Comparison of ENCODE assay signal across 17 cellular contexts in the genomic region with DNA sequence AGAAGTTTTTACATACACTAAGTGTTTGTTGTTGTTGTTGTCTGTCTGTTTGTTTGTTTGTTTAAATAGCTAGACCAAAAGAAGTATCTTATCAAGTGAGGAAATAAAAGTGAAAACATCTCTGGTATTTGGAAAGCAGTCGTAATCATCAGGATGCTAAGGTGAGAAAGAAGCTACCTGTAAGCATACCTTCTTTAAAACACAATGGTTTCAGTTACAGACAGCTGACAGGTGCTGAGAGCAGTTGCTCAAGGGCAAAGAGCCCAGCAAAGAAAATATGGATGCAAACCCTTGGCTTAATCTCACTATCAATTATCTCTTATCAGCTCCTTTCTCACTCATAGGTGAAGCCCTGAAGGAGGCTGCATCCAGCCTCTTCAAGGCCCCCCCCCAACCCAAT. TPM values are rescaled to one million over a fixed set of nuclear protein-coding genes. Genes with fewer than 3 reads are reported as not detected.
DNase-seq lines count a peak whose midpoint lies in the region; ATAC-seq and TF ChIP-seq lines count a peak whose summit lies in the region.
"Had no signal": no experiment of that assay in that cellular context is flagged by ENCODE, and none has a peak within 500 bp of the region (broad histone marks: within the 10 kb centered on the region; RNA-seq: fewer than 3 reads in every experiment).

No MANE protein-coding gene starts in this region.

- H2BK15ac ChIP-seq in mesendoderm (replicated peaks; ENCODE audit: low read depth): no peak overlapping the region

- BruUV-seq in OCI-LY7 (replicated peaks; lab: Mats Ljungman, UMichigan): no TSS peak

- peak overlapping the region; percentile 33 for H3K27ac Mint-ChIP-seq in dendritic cell treated with granulocyte-macrophage colony-stimulating factor and Interleukin-4, amounts not matched to agents 40 ng/mL and 50 ng/mL, for 4 days
- H3K27ac Mint-ChIP-seq: CD4-positive, alpha-beta memory T cell; HFFc6 had no signal

- no peak overlapping the region for H3K23ac ChIP-seq in mesendoderm (ENCODE audit: low read length)

- H2BK120ac ChIP-seq in mesendoderm (ENCODE audit: low read depth, low read length): no peak overlapping the region

- H3K18ac ChIP-seq in mesendoderm (ENCODE audit: low read length): no peak overlapping the region

- WGBS in mesendoderm (ENCODE audit: extremely low coverage, insufficient coverage, low lambda C conversion rate): no CpG with 5 or more reads among the region's 1 CpG

- H4K8ac ChIP-seq in mesendoderm (ENCODE audit: low read depth, low read length): no peak overlapping the region

- no peak overlapping the region for H3K4me3 Mint-ChIP-seq in dendritic cell treated with granulocyte-macrophage colony-stimulating factor and Interleukin-4, amounts not matched to agents 40 ng/mL and 50 ng/mL, for 4 days
- H3K4me3 Mint-ChIP-seq: CD4-positive, alpha-beta memory T cell; HFFc6 had no signal

- no peaks in the 10 kb centered on the region for H3K27me3 ChIP-seq in MM.1S (replicated peaks; ENCODE audit: insufficient read depth, low read length)
- no peaks in the 10 kb centered on the region for H3K27me3 ChIP-seq in mesendoderm (ENCODE audit: insufficient read depth, low read length, poor library complexity)

- no peaks in the 10 kb centered on the region for H3K9me3 ChIP-seq in MM.1S (replicated peaks; ENCODE audit: insufficient read depth, low read length)
- H3K9me3 ChIP-seq in OCI-LY7 (ENCODE audit: low read length): no peaks in the 10 kb centered on the region
- H3K9me3 ChIP-seq: HAP-1 had no signal

- H3K4me2 ChIP-seq in MM.1S (ENCODE audit: low read depth, low read length) (peak overlapping the region; percentile 20; the same call in 1 of the 2 replicates), OCI-LY7 (ENCODE audit: low read length) (0 out of 2 replicates have a peak overlapping the region, but pooled peaks have one; percentile 6), mesendoderm (ENCODE audit: low read length) (no peak overlapping the region)

- 0 out of 2 replicates have a peak overlapping the region, but pooled peaks have one; percentile 11 for H3K4me3 ChIP-seq in MM.1S (ENCODE audit: low read length)
- H3K4me3 ChIP-seq in OCI-LY7 (ENCODE audit: low read depth, low read length, poor library complexity, severe bottlenecking): no peak overlapping the region
- H3K4me3 ChIP-seq in mesendoderm (ENCODE audit: low read length): no peak overlapping the region
- H3K4me3 ChIP-seq: GM12878, HAP-1 had no signal

- no peak overlapping the region for H2AK5ac ChIP-seq in mesendoderm (ENCODE audit: low read length)

- peak; percentile 53 for DNase-seq in MM.1S
- DNase-seq in OCI-LY7 (ENCODE audit: low spot score): no peak
- DNase-seq in mesendoderm: peak; percentile 56
- DNase-seq in NCI-H510A treated with DMSO at 0.1 percent for 48 hours (lab: John Stamatoyannopoulos, UW): no peak
- no peak for DNase-seq in sciatic nerve (ENCODE audit: low spot score)
- no peak for DNase-seq in DMS53 (lab: John Stamatoyannopoulos, UW)
- DNase-seq: C1 segment of cervical spinal cord; Calu3; CD4-positive, alpha-beta memory T cell; COR-L47; GDM1; GOT3 had no signal

- CTCF ChIA-PET in OCI-LY7 (lab: Charles Lee; ENCODE audit: unreplicated experiment): no interaction called here

- intact Hi-C loops in OCI-LY7 (cut with micrococcal nuclease; ENCODE audit: unreplicated experiment): no loop called here
- intact Hi-C loops in dendritic cell treated with granulocyte-macrophage colony-stimulating factor and Interleukin-4, amounts not matched to agents 40 ng/mL and 50 ng/mL, for 4 days (cut with micrococcal nuclease): loop anchor here (10.0 kb wide), 1 partner anchor 56 kb away; no protein-coding TSS in a partner anchor
- intact Hi-C loops in sciatic nerve (cut with DNase I): no loop called here

- POLR2A ChIA-PET in OCI-LY7 (lab: Charles Lee): interaction anchor here (0.6 to 4.9 kb wide), 20 partner anchors 9 to 129 kb away, joined by 3 to 24 read pairs (median 4); no protein-coding TSS in a partner anchor

- H3K9me2 ChIP-seq in MM.1S (replicated peaks; ENCODE audit: insufficient read depth, low read length): no peaks in the 10 kb centered on the region
- H3K9me2 ChIP-seq in OCI-LY7 (ENCODE audit: insufficient read depth, low read length): no peaks in the 10 kb centered on the region

- H2BK5ac ChIP-seq in mesendoderm (ENCODE audit: low read length): no peak overlapping the region

- peaks cover 17% of the 10 kb centered on the region for H3K4me1 Mint-ChIP-seq in dendritic cell treated with granulocyte-macrophage colony-stimulating factor and Interleukin-4, amounts not matched to agents 40 ng/mL and 50 ng/mL, for 4 days (ENCODE audit: low read depth)

- H4K20me1 ChIP-seq in MM.1S (ENCODE audit: insufficient read depth, low read length): no peaks in the 10 kb centered on the region
- H4K20me1 ChIP-seq in OCI-LY7 (ENCODE audit: insufficient read depth, low read length): no peaks in the 10 kb centered on the region

- H3K36me3 Mint-ChIP-seq in dendritic cell treated with granulocyte-macrophage colony-stimulating factor and Interleukin-4, amounts not matched to agents 40 ng/mL and 50 ng/mL, for 4 days (ENCODE audit: low read depth): no peaks in the 10 kb centered on the region
- H3K36me3 Mint-ChIP-seq: CD4-positive, alpha-beta memory T cell had no signal

- H2AFZ ChIP-seq in MM.1S (ENCODE audit: low read length) (0 out of 2 replicates have a peak overlapping the region, but pooled peaks have one; percentile 0), OCI-LY7 (ENCODE audit: low read length) (no peak overlapping the region; the same call in 1 of the 2 replicates)

- H3K9me3 Mint-ChIP-seq in dendritic cell treated with granulocyte-macrophage colony-stimulating factor and Interleukin-4, amounts not matched to agents 40 ng/mL and 50 ng/mL, for 4 days: no peaks in the 10 kb centered on the region
- H3K9me3 Mint-ChIP-seq: HFFc6 had no signal

- H4K5ac ChIP-seq in mesendoderm (ENCODE audit: low read length): no peak overlapping the region

- peaks cover 5% of the 10 kb centered on the region; the same call in 1 of the 2 replicates for H3F3A ChIP-seq in MM.1S (ENCODE audit: insufficient read depth, low read length)

- no peaks in the 10 kb centered on the region for H3K79me2 ChIP-seq in MM.1S (ENCODE audit: low read length)
- H3K79me2 ChIP-seq in OCI-LY7 (ENCODE audit: insufficient read depth, low read depth, low read length): no peaks in the 10 kb centered on the region
- no peaks in the 10 kb centered on the region for H3K79me2 ChIP-seq in mesendoderm (ENCODE audit: control insufficient read depth, insufficient read depth, low read length)

- H3K79me1 ChIP-seq in mesendoderm (ENCODE audit: low read length): no peaks in the 10 kb centered on the region

- no peak for TF ChIP-seq CTCF in MM.1S (IDR thresholded peaks at IDR 0.05; ENCODE audit: low read length)
- TF ChIP-seq CTCF in OCI-LY7 (conservative IDR thresholded peaks at IDR 0.05; ENCODE audit: low read length): no peak

- H3K36me3 ChIP-seq in MM.1S (replicated peaks; ENCODE audit: insufficient read depth, low read length) (no peaks in the 10 kb centered on the region), OCI-LY7 (ENCODE audit: insufficient read depth, low read length) (no peaks in the 10 kb centered on the region), mesendoderm (ENCODE audit: control insufficient read depth, insufficient read depth, low read length) (no peaks in the 10 kb centered on the region)
- H3K36me3 ChIP-seq: HAP-1 had no signal

- H3K27ac ChIP-seq in MM.1S (ENCODE audit: low read length) (no peak overlapping the region; the same call in 1 of the 2 replicates), OCI-LY7 (ENCODE audit: low read depth, low read length, poor library complexity, severe bottlenecking) (no peak overlapping the region), mesendoderm (ENCODE audit: low read depth, low read length) (no peak overlapping the region)

- peaks cover 17% of the 10 kb centered on the region for H3K4me1 ChIP-seq in MM.1S (ENCODE audit: low read length)
- peaks cover 15% of the 10 kb centered on the region for H3K4me1 ChIP-seq in OCI-LY7 (ENCODE audit: insufficient read depth, low read length, poor library complexity, severe bottlenecking)
- H3K4me1 ChIP-seq in mesendoderm (ENCODE audit: control insufficient read depth, low read depth, low read length): peaks cover 4% of the 10 kb centered on the region
- H3K4me1 ChIP-seq: HAP-1 had no signal

- no peak overlapping the region for H3K56ac ChIP-seq in mesendoderm (ENCODE audit: low read length)

- no peak for ATAC-seq in HG02852 (IDR thresholded peaks at IDR 0.05; ENCODE audit: unreplicated experiment)
- no peak for ATAC-seq in sciatic nerve

- no peak overlapping the region for H3K4ac ChIP-seq in mesendoderm (ENCODE audit: low read depth, low read length)

- H3K27me3 Mint-ChIP-seq in dendritic cell treated with granulocyte-macrophage colony-stimulating factor and Interleukin-4, amounts not matched to agents 40 ng/mL and 50 ng/mL, for 4 days: peaks cover 3% of the 10 kb centered on the region
- H3K27me3 Mint-ChIP-seq: CD4-positive, alpha-beta memory T cell had no signal

- no peak overlapping the region for H3K9ac ChIP-seq in MM.1S (ENCODE audit: low read length)
- no peak overlapping the region for H3K9ac ChIP-seq in mesendoderm (ENCODE audit: low read length)

RNA-seq across cellular contexts. Expression of gene FBXW7, which starts 42.8 kb away (rescaled TPM):
- total RNA-seq in OCI-LY7 (2014; rRNA removed; shearing (Covaris generic)): 58.8 and 97.7 TPM in 2 replicates
- total RNA-seq in OCI-LY7 (2022) (97.3 and 102 TPM in 2 replicates), sciatic nerve (85.0 TPM)
- polyA plus RNA-seq in mesendoderm (2013, experiment 1 of 2): 17.1 TPM
- polyA plus RNA-seq in mesendoderm (2013, experiment 2 of 2): 16.0 TPM

Comparison
In these comparisons a context has a peak if more than half of its experiments do, and no peak if none do; other contexts are left out.
1. DNase-seq: peak in MM.1S (single experiment) and mesendoderm (single experiment); none in OCI-LY7 (single experiment), NCI-H510A treated with DMSO at 0.1 percent for 48 hours (single experiment), sciatic nerve (single experiment) and DMS53 (single experiment).